Comparison of ENCODE assay signal across 16 cellular contexts in the genomic region with DNA sequence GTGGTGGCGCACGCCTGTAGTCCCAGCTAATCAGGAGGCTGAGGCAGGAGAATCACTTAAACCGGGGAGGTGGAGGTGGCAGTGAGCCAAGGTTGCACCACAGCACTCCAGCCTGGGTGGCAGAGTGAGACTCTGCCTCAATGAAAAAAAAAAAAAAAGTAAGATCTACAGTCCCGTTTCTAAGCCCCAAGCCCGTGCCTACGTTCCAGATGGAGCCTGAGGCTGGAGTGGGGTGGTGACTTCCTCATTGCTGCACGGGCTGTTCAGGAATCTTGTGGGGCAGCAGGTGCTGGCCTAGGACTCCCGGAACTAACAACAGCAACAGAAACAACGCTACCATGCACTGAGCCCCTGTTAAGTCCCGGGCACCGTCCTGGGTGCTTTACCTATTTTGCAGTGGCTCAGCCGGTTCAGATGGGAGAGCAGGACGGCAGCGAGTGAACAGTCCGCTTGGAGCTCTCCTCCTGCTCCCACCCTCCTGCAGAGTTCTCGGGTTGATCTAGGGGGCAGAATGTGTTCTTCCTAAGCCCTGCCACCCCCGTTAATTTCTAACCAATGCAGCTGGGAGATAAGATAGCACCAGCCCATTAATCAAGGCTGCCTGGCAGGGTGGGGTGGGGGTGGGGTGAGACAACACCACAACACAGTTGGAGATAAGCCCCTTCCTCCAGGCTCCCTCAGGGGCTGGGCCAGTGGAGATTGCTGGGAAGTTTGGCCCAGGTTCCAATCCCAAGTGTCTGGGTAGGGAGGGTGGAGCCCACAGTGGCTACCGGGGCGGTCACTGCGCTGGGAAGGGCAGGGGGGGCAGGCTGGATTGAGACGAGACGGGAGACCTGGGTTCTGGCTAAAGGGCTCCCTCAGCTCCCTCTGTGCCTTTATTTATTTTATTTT. TPM values are rescaled to one million over a fixed set of nuclear protein-coding genes. Genes with fewer than 3 reads are reported as not detected.
DNase-seq lines count a peak whose midpoint lies in the region; ATAC-seq, FAIRE-seq and TF ChIP-seq lines count a peak whose summit lies in the region.
"Had no signal": no experiment of that assay in that cellular context is flagged by ENCODE, and none has a peak within 500 bp of the region (broad histone marks: within the 10 kb centered on the region; RNA-seq: fewer than 3 reads in every experiment).

No MANE protein-coding gene starts in this region.

- H3K27ac ChIP-seq in astrocyte (ENCODE audit: low read depth, low read length) (no peak overlapping the region), keratinocyte (ENCODE audit: control insufficient read depth, insufficient read depth, low read length) (no peak overlapping the region)
- H3K27ac ChIP-seq: dorsolateral prefrontal cortex, neutrophil had no signal

- TF ChIP-seq CTCF in astrocyte (IDR thresholded peaks at IDR 0.05; ENCODE audit: insufficient read depth, low read depth, low read length) (no peak), keratinocyte (optimal IDR thresholded peaks at IDR 0.05 in 1 of 3, IDR thresholded peaks at IDR 0.05 in 1 of 3, conservative IDR thresholded peaks at IDR 0.05 in 1 of 3; ENCODE audit: extremely low read depth in 1 of 3, insufficient read depth in 2 of 3, low read length in 3 of 3) (no peak), retinal pigment epithelial cell (conservative IDR thresholded peaks at IDR 0.05; ENCODE audit: low read depth, low read length) (peak; percentile 30)

- DNase-seq in HUDEP-2 (lab: John Stamatoyannopoulos, UW; ENCODE audit: unreplicated experiment in 76 of 76): peak in 75 of 76 experiments; percentile 42 to 96 (median 82)
- DNase-seq in astrocyte (ENCODE audit: low read depth): peak; percentile 46
- no peak for DNase-seq in keratinocyte (ENCODE audit: low read depth, low spot score)
- no peak for DNase-seq in retinal pigment epithelial cell (ENCODE audit: low read depth)
- no peak for DNase-seq in NCI-H748 (lab: John Stamatoyannopoulos, UW; ENCODE audit: unreplicated experiment)
- DNase-seq: activated CD4-positive, alpha-beta T cell treated with anti-CD3 and anti-CD28 coated beads, Interleukin-2, amount 10 ng/mL, durations not matched to agents 7 days and 5 days; dorsolateral prefrontal cortex; NCI-H187; stimulated activated CD4-positive, alpha-beta T cell treated with anti-CD3 and anti-CD28 coated beads, Interleukin-4, amount 100 ng/mL, for 4 hours; substantia nigra had no signal

- no peaks in the 10 kb centered on the region for H3K36me3 ChIP-seq in astrocyte (ENCODE audit: insufficient read depth, low read length)
- no peaks in the 10 kb centered on the region for H3K36me3 ChIP-seq in keratinocyte (ENCODE audit: control insufficient read depth in 2 of 2, extremely low read depth in 1 of 2, insufficient read depth in 2 of 2, low read length in 2 of 2)
- H3K36me3 ChIP-seq: neutrophil had no signal

- no peak overlapping the region for H3K27ac Mint-ChIP-seq in astrocyte (ENCODE audit: unreplicated experiment)
- H3K27ac Mint-ChIP-seq: activated CD4-positive, alpha-beta T cell treated with anti-CD3 and anti-CD28 coated beads, Interleukin-2, amount 10 ng/mL, durations not matched to agents 7 days and 5 days; activated naive CD4-positive, alpha-beta T cell treated with anti-CD3 and anti-CD28 coated beads, Interleukin-2, amount 50 U/mL, for 72 hours had no signal

- no peak overlapping the region for H3K4me2 ChIP-seq in astrocyte (ENCODE audit: low read length)
- H3K4me2 ChIP-seq in keratinocyte (ENCODE audit: control insufficient read depth, extremely low read depth, insufficient read depth, low read depth, low read length): peak overlapping the region; percentile 48

- H3K4me3 Mint-ChIP-seq in astrocyte (ENCODE audit: unreplicated experiment): no peak overlapping the region
- H3K4me3 Mint-ChIP-seq: activated CD4-positive, alpha-beta T cell treated with anti-CD3 and anti-CD28 coated beads, Interleukin-2, amount 10 ng/mL, durations not matched to agents 7 days and 5 days had no signal

- H3K4me3 ChIP-seq in astrocyte (ENCODE audit: insufficient read depth, low read depth, low read length) (no peak overlapping the region), keratinocyte (ENCODE audit: control insufficient read depth in 2 of 3, extremely low read depth in 1 of 3, insufficient read depth in 2 of 3, low read depth in 1 of 3, low read length in 3 of 3) (no peak overlapping the region), retinal pigment epithelial cell (ENCODE audit: low read length) (peak overlapping the region; percentile 19)
- H3K4me3 ChIP-seq: dorsolateral prefrontal cortex had no signal

- H3K9ac ChIP-seq in astrocyte (ENCODE audit: low read length) (no peak overlapping the region), keratinocyte (ENCODE audit: control insufficient read depth, extremely low read depth, insufficient read depth, low read length) (no peak overlapping the region)

- dilution Hi-C loops in keratinocyte (cut with MboI; ENCODE audit: extremely low pct_ligation_motif_present, low sequenced_read_pairs): no loop called here

- H3K9me1 ChIP-seq in keratinocyte (ENCODE audit: control insufficient read depth, extremely low read depth, insufficient read depth, low read length): no peaks in the 10 kb centered on the region

- H3K4me1 Mint-ChIP-seq in astrocyte (ENCODE audit: low read depth, unreplicated experiment): no peaks in the 10 kb centered on the region

- H2AFZ ChIP-seq in astrocyte (ENCODE audit: low read depth, low read length): no peak overlapping the region
- H2AFZ ChIP-seq in keratinocyte (ENCODE audit: control insufficient read depth, low read length): peak overlapping the region; percentile 49

- no peaks in the 10 kb centered on the region for H3K79me2 ChIP-seq in astrocyte (ENCODE audit: insufficient read depth, low read length)
- no peaks in the 10 kb centered on the region for H3K79me2 ChIP-seq in keratinocyte (ENCODE audit: control insufficient read depth, insufficient read depth, low read length)

- ATAC-seq in GM18909 (IDR thresholded peaks at IDR 0.05; ENCODE audit: poor library complexity, unreplicated experiment) (no peak), GM19467 (IDR thresholded peaks at IDR 0.05; ENCODE audit: unreplicated experiment) (no peak), GM21515 (IDR thresholded peaks at IDR 0.05; ENCODE audit: unreplicated experiment) (no peak)
- ATAC-seq: activated naive CD4-positive, alpha-beta T cell treated with anti-CD3 and anti-CD28 coated beads, Interleukin-2, amount 50 U/mL, for 72 hours had no signal

- peaks cover 27% of the 10 kb centered on the region for H3K27me3 Mint-ChIP-seq in astrocyte (ENCODE audit: low read depth, unreplicated experiment)

- H3K4me1 ChIP-seq in astrocyte (ENCODE audit: insufficient read depth, low read length): no peaks in the 10 kb centered on the region
- H3K4me1 ChIP-seq in keratinocyte (ENCODE audit: control insufficient read depth, extremely low read depth, insufficient read depth, low read length): peaks cover 17% of the 10 kb centered on the region

- FAIRE-seq in astrocyte (lab: Jason Lieb, UNC): no peak
- no peak for FAIRE-seq in keratinocyte (lab: Jason Lieb, UNC)

- peaks cover 3% of the 10 kb centered on the region for H3K36me3 Mint-ChIP-seq in astrocyte (ENCODE audit: low read depth, unreplicated experiment)
- H3K36me3 Mint-ChIP-seq: activated naive CD4-positive, alpha-beta T cell treated with anti-CD3 and anti-CD28 coated beads, Interleukin-2, amount 50 U/mL, for 72 hours had no signal

- peaks cover 16% of the 10 kb centered on the region for H3K27me3 ChIP-seq in astrocyte (ENCODE audit: insufficient read depth, low read length)
- no peaks in the 10 kb centered on the region for H3K27me3 ChIP-seq in keratinocyte (ENCODE audit: control insufficient read depth, extremely low read depth, insufficient read depth, low read length)

- H3K9me3 ChIP-seq in astrocyte (ENCODE audit: insufficient read depth, low read depth, low read length) (no peaks in the 10 kb centered on the region), keratinocyte (ENCODE audit: control insufficient read depth, low read depth, low read length) (no peaks in the 10 kb centered on the region)
- H3K9me3 ChIP-seq: neutrophil had no signal

- peaks cover 3% of the 10 kb centered on the region for H3K9me3 Mint-ChIP-seq in astrocyte (ENCODE audit: unreplicated experiment)
- H3K9me3 Mint-ChIP-seq: activated CD4-positive, alpha-beta T cell treated with anti-CD3 and anti-CD28 coated beads, Interleukin-2, amount 10 ng/mL, durations not matched to agents 7 days and 5 days; activated naive CD4-positive, alpha-beta T cell treated with anti-CD3 and anti-CD28 coated beads, Interleukin-2, amount 50 U/mL, for 72 hours had no signal

- H4K20me1 ChIP-seq in astrocyte (ENCODE audit: insufficient read depth, low read length) (no peaks in the 10 kb centered on the region), keratinocyte (ENCODE audit: control insufficient read depth, extremely low read depth, insufficient read depth, low read length) (no peaks in the 10 kb centered on the region)

RNA-seq across cellular contexts. Expression of gene SFRP5, which starts 17.0 kb away (rescaled TPM):
- total RNA-seq in astrocyte: 0.14 and 0.16 TPM in 2 replicates
- not detected in 3 replicates for polyA plus RNA-seq in keratinocyte
- polyA plus RNA-seq in keratinocyte (2011; ENCODE audit: low read depth): not detected
- polyA plus RNA-seq in keratinocyte (2011; cell fraction: cytosol; rRNA removed): not detected in 2 replicates
- polyA plus RNA-seq in keratinocyte (2011; cell fraction: nucleus; rRNA removed): not detected in 2 replicates
- polyA plus RNA-seq in keratinocyte (2012; ENCODE audit: low replicate concordance): 0.11 TPM in 1 of 2 replicates, not detected in the other
- not detected in 3 replicates for polyA minus RNA-seq in keratinocyte
- not detected for polyA minus RNA-seq in keratinocyte (2011; cell fraction: cytosol; rRNA and poly(A)+ RNA removed)
- polyA minus RNA-seq in keratinocyte (2011; cell fraction: nucleus; rRNA and poly(A)+ RNA removed): not detected in 2 replicates
- total RNA-seq: activated CD4-positive, alpha-beta T cell treated with anti-CD3 and anti-CD28 coated beads, Interleukin-2, amount 10 ng/mL, durations not matched to agents 7 days and 5 days; activated naive CD4-positive, alpha-beta T cell treated with anti-CD3 and anti-CD28 coated beads, Interleukin-2, amount 50 U/mL, for 72 hours; RPMI7951 had no signal

RNA-seq across cellular contexts. Expression of gene ZFYVE27, which starts 51.9 kb away (rescaled TPM):
- total RNA-seq in astrocyte: 31.3 and 32.8 TPM in 2 replicates
- polyA plus RNA-seq in keratinocyte: 14.2 to 23.2 TPM (median 14.3 TPM) in 3 replicates
- polyA plus RNA-seq in keratinocyte (2011; ENCODE audit: low read depth): 10.1 TPM
- polyA plus RNA-seq in keratinocyte (2011; cell fraction: cytosol; rRNA removed): 5.8 and 6.5 TPM in 2 replicates
- 66.2 and 75.9 TPM in 2 replicates for polyA plus RNA-seq in keratinocyte (2011; cell fraction: nucleus; rRNA removed)
- polyA plus RNA-seq in keratinocyte (2012; ENCODE audit: low replicate concordance): 10.9 and 15.3 TPM in 2 replicates
- 12.6 to 19.6 TPM (median 18.3 TPM) in 3 replicates for polyA minus RNA-seq in keratinocyte
- polyA minus RNA-seq in keratinocyte (2011; cell fraction: cytosol; rRNA and poly(A)+ RNA removed): 10.9 TPM
- 28.7 and 34.0 TPM in 2 replicates for polyA minus RNA-seq in keratinocyte (2011; cell fraction: nucleus; rRNA and poly(A)+ RNA removed)

Comparison
In these comparisons a context has a peak if more than half of its experiments do, and no peak if none do; other contexts are left out.
1. DNase-seq: peak in HUDEP-2 (75 of 76) and astrocyte (single experiment); none in keratinocyte (single experiment), retinal pigment epithelial cell (single experiment) and NCI-H748 (single experiment).